In genomic region chr16:66189951-66190350, GRCh38 we compare ENCODE assay signal across 17 cellular contexts.
DNase-seq lines count a peak whose midpoint lies in the region; ATAC-seq, FAIRE-seq and TF ChIP-seq lines count a peak whose summit lies in the region.
"Had no signal": no experiment of that assay in that cellular context is flagged by ENCODE, and none has a peak within 500 bp of the region (broad histone marks: within the 10 kb centered on the region; RNA-seq: fewer than 3 reads in every experiment).

No MANE protein-coding gene starts in this region.

- no peak for TF ChIP-seq POLR2A in H54 (IDR thresholded peaks at IDR 0.05; ENCODE audit: low read depth, low read length)

- H3K27me3 ChIP-seq in right atrium auricular region (no peaks in the 10 kb centered on the region), brain microvascular endothelial cell (replicated peaks) (no peaks in the 10 kb centered on the region), aorta (ENCODE audit: control insufficient read depth in 1 of 2, insufficient read depth in 2 of 2, low read length in 1 of 2) (no peaks in the 10 kb centered on the region)
- H3K27me3 ChIP-seq: neural progenitor cell, upper lobe of left lung had no signal

- H3K36me3 ChIP-seq in right atrium auricular region: no peaks in the 10 kb centered on the region
- no peaks in the 10 kb centered on the region for H3K36me3 ChIP-seq in brain microvascular endothelial cell (replicated peaks)
- H3K36me3 ChIP-seq in aorta (ENCODE audit: control insufficient read depth in 1 of 2, insufficient read depth in 2 of 2, low read length in 1 of 2): no peaks in the 10 kb centered on the region
- H3K36me3 ChIP-seq: left ventricle myocardium inferior, neural progenitor cell, upper lobe of left lung had no signal

- 48 to 76% methylated on average over 4 of the region's 4 CpGs for WGBS in aorta, 2 donors

- H3K27ac ChIP-seq in right atrium auricular region (no peak overlapping the region), brain microvascular endothelial cell (no peak overlapping the region), aorta (ENCODE audit: low read depth in 1 of 2, low read length in 2 of 2) (no peak overlapping the region)
- H3K27ac ChIP-seq: left ventricle myocardium inferior, neural progenitor cell had no signal

- ATAC-seq in left ventricle myocardium superior: no peak
- ATAC-seq in GM18517 (IDR thresholded peaks at IDR 0.05; ENCODE audit: unreplicated experiment): no peak
- no peak for ATAC-seq in HG02571 (IDR thresholded peaks at IDR 0.05; ENCODE audit: unreplicated experiment)
- ATAC-seq in aorta (ENCODE audit: low FRiP score): no peak

- H3K4me3 ChIP-seq in right atrium auricular region (no peak overlapping the region), brain microvascular endothelial cell (ENCODE audit: low read depth, low read length) (no peak overlapping the region), aorta (ENCODE audit: low read length in 2 of 2) (no peak overlapping the region)
- H3K4me3 ChIP-seq: left ventricle myocardium inferior, neural progenitor cell, upper lobe of left lung had no signal

- H3K4me1 ChIP-seq in right atrium auricular region (peaks cover 0 to 5% of the 10 kb centered on the region in 2 donors), aorta (ENCODE audit: control insufficient read depth in 1 of 2, insufficient read depth in 2 of 2, low read length in 2 of 2) (no peaks in the 10 kb centered on the region)
- H3K4me1 ChIP-seq: left ventricle myocardium inferior had no signal

- no peak for FAIRE-seq in H54 (lab: Jason Lieb, UNC)
- FAIRE-seq: A204.1 had no signal

- DNase-seq in right atrium auricular region (ENCODE audit: low spot score) (peak; percentile 50), left ventricle myocardium superior (no peak), brain microvascular endothelial cell (peak; percentile 23), inferior parietal cortex (ENCODE audit: extremely low spot score) (peak; percentile 37), H54 (ENCODE audit: insufficient read length, low spot score) (no peak), aorta (no peak)
- DNase-seq: activated CD4-positive, alpha-beta T cell treated with anti-CD3 and anti-CD28 coated beads, Interleukin-2, amount 50 U/mL, for 48 hours; activated naive CD4-positive, alpha-beta T cell; DMS79 treated with DMSO at 0.1 percent for 48 hours; left ventricle myocardium inferior; NCI-H1436 treated with DMSO at 0.1 percent for 48 hours; NCI-H526 treated with DMSO at 0.1 percent for 48 hours; upper lobe of left lung had no signal

- in situ Hi-C loops in brain microvascular endothelial cell (cut with HindIII; ENCODE audit: low pct_ligation_motif_present, low sequenced_read_pairs): no loop called here

- TF ChIP-seq CTCF in right atrium auricular region (IDR thresholded peaks at IDR 0.05): no peak
- no peak for TF ChIP-seq CTCF in brain microvascular endothelial cell (IDR thresholded peaks at IDR 0.05; ENCODE audit: low read depth, low read length, missing control alignments)

- intact Hi-C loops in left ventricle myocardium superior (cut with micrococcal nuclease): no loop called here
- intact Hi-C loops in aorta (cut with DNase I): no loop called here

- H3K9me3 ChIP-seq in right atrium auricular region (no peaks in the 10 kb centered on the region), aorta (ENCODE audit: control insufficient read depth, low read length) (no peaks in the 10 kb centered on the region)
- H3K9me3 ChIP-seq: upper lobe of left lung had no signal

Comparison
In these comparisons a context has a peak if more than half of its experiments do, and no peak if none do; other contexts are left out.
1. DNase-seq: peak in right atrium auricular region (single experiment), brain microvascular endothelial cell (single experiment) and inferior parietal cortex (single experiment); none in left ventricle myocardium superior (single experiment), H54 (single experiment) and aorta (0 of 2).